8 cellular contexts compared by ENCODE assay signal in the genomic region with DNA sequence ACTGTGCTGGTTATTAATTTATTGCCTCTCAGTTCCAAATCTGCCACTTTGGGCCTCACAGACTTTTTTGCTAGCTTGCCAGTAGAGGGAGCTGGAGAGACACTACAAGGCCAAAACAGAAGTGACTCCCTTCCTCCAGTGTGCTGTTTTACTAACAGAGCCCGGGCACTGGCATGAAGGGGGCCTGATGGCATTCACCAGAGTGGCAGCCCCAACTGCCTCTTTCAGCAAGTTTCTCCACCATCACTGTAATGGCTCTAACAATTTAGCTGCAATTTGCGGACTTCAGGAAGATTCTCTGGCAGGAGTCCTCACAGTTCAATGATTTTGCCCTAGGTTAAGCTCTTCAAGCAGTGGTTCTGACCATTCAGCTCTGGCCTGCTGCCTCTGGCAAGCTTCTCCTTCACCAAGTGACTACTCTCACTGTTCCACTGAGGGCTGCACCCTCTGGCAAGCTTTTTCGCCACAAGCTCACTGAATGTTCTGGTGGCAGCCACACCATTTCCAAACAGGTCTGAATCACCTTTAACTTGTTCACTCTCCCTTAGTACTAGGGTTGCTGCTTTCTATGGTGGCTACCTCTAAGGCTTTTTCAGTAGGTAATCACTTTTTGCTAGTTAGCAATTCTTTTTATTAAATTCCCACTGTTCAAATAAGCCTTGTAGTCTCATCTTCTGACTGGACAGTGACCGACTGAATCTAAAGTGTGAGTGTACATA.
DNase-seq lines count a peak whose midpoint lies in the region; ATAC-seq and TF ChIP-seq lines count a peak whose summit lies in the region.

No MANE protein-coding gene starts in this region.

- peaks cover 0 to 6% (median 0%) of the 10 kb centered on the region in 4 donors for H3K4me1 ChIP-seq in Peyer's patch

- TF ChIP-seq POLR2A in Peyer's patch (IDR thresholded peaks at IDR 0.05), result no peak

- H3K9me3 ChIP-seq in Peyer's patch, result no peaks in the 10 kb centered on the region

- TF ChIP-seq CTCF in GM12864 (IDR thresholded peaks at IDR 0.05; ENCODE audit: low read depth, low read length, missing control alignments), result peak; percentile 94
- TF ChIP-seq CTCF in LNCaP clone FGC (IDR thresholded peaks at IDR 0.05; ENCODE audit: control insufficient read depth, extremely low read depth, insufficient read depth), result peak; percentile 90
- TF ChIP-seq CTCF in Peyer's patch (IDR thresholded peaks at IDR 0.05), result peak; percentile 36 to 83 (median 70)
- TF ChIP-seq CTCF in omental fat pad (IDR thresholded peaks at IDR 0.05), result no peak

- no peaks in the 10 kb centered on the region for H3K36me3 ChIP-seq in Peyer's patch

- H3K27me3 ChIP-seq in Peyer's patch, result no peaks in the 10 kb centered on the region

- no peak overlapping the region for H3K27ac ChIP-seq in Peyer's patch

- no peak for ATAC-seq in omental fat pad (ENCODE audit: low FRiP score)

- intact Hi-C loops in posterior cingulate gyrus (cut with DNase I), result loop anchor here (5.0 kb wide), 1 partner anchor 200 kb away; no protein-coding TSS in a partner anchor

- DNase-seq in GM12864 (ENCODE audit: low read depth), result peak; percentile 75
- peak; percentile 64 for DNase-seq in HCEC 1CT
- peak; percentile 70 for DNase-seq in LNCaP clone FGC (ENCODE audit: low read depth)
- DNase-seq in Peyer's patch, result peak in 2 of 3 donors; percentile 44 to 80
- DNase-seq in activated naive CD4-positive, alpha-beta T cell treated with Interleukin-2 at 50 U/mL for 16 hours, result peak; percentile 27
- peak; percentile 80 for DNase-seq in globus pallidus (ENCODE audit: low spot score)
- peak in 7 of 10 donors; percentile 33 to 85 (median 46) for DNase-seq in posterior cingulate gyrus
- DNase-seq in omental fat pad (ENCODE audit: low spot score), result no peak

- H3K4me3 ChIP-seq in GM12864 (ENCODE audit: low read depth, low read length) (no peak overlapping the region), LNCaP clone FGC (ENCODE audit: low read depth, low read length) (no peak overlapping the region), Peyer's patch (no peak overlapping the region)

Comparison
In these comparisons a context has a peak if more than half of its experiments do, and no peak if none do; other contexts are left out.
1. CTCF ChIP-seq: peak in GM12864 (single experiment), LNCaP clone FGC (single experiment) and Peyer's patch (6 of 6); none in omental fat pad (0 of 3).